ENCODE assay signal across 10 cellular contexts in the genomic region with DNA sequence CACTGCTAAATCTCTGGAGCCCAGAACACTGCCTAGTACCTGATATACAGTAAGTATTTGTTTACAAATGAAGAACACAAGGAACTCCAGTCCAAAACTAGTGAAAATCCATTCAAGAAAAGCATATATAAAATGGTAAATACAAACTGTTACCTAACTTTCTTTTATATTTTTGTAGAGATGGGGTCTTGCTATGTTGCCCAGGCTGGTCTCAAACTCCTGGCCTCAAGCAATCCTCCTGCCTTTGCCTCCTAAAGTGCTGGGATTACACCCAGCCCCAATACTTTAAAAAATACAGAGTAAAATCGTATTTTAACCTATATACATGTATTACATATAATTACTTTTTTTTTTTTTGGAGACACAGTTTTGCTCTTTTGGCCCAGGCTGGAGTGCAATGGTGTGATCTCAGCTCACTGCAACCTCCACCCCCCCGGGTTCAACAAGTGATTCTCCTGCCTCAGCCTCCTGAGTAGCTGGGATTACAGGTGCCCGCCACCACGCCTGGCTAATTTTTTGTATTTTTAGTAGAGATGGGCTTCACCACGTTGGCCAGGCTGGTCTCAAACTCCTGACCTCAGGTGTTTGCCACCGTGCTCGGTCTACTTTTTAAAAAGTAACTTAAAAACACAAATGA. TPM values are rescaled to one million over a fixed set of nuclear protein-coding genes. Genes with fewer than 3 reads are reported as not detected.
A peak's percentile ranks its signal among the peaks of the same experiment; 100 is the strongest.
DNase-seq lines count a peak whose midpoint lies in the region; ATAC-seq and TF ChIP-seq lines count a peak whose summit lies in the region.
"Not testable (repeated sequence)": the region's sequence is repeated elsewhere in the genome, so short reads cannot be mapped to it uniquely, and the experiment has no call there.
"Had no signal": no experiment of that assay in that cellular context is flagged by ENCODE, and none has a peak within 500 bp of the region (broad histone marks: within the 10 kb centered on the region; RNA-seq: fewer than 3 reads in every experiment).

No MANE protein-coding gene starts in this region.

- peak overlapping the region; percentile 76 to 93 (median 88); a peak in 21 of 22 replicates for H3K4me2 ChIP-seq in BLaER1 treated with 17β-estradiol and CSF1 and Interleukin-3, amounts not matched to agents 10 nM and 100 nM
- peak overlapping the region; percentile 93 for H3K4me2 ChIP-seq in PC-9
- peak overlapping the region; percentile 23 for H3K4me2 ChIP-seq in fibroblast of lung (ENCODE audit: extremely low read depth, insufficient read depth, low read length)

- H3K79me2 ChIP-seq in PC-9 (ENCODE audit: low read depth), result peaks cover 68% of the 10 kb centered on the region
- peaks cover 61% of the 10 kb centered on the region for H3K79me2 ChIP-seq in fibroblast of lung (ENCODE audit: control insufficient read depth, insufficient read depth, low read length)

- peaks cover 44 to 54% (median 50%) of the 10 kb centered on the region in 11 experiments for H3K36me3 ChIP-seq in BLaER1 treated with 17β-estradiol and CSF1 and Interleukin-3, amounts not matched to agents 10 nM and 100 nM
- H3K36me3 ChIP-seq in HEK293 (ENCODE audit: control insufficient read depth in 2 of 2, insufficient read depth in 1 of 2, low read length in 2 of 2) (peaks cover 30 to 49% of the 10 kb centered on the region in 2 experiments), PC-9 (ENCODE audit: low read depth) (peaks cover 46% of the 10 kb centered on the region)
- not testable (repeated sequence) for H3K36me3 ChIP-seq in fibroblast of lung (ENCODE audit: control insufficient read depth, insufficient read depth, low read length)

- TF ChIP-seq CTCF in HEK293 (tag by site-specific recombination; IDR thresholded peaks at IDR 0.05); PC-9 (conservative IDR thresholded peaks at IDR 0.05); activated CD8-positive, alpha-beta T cell treated with anti-CD3 and anti-CD28 coated beads for 36 hours (IDR thresholded peaks at IDR 0.05); fibroblast of lung (conservative IDR thresholded peaks at IDR 0.05 in 1 of 2, IDR thresholded peaks at IDR 0.05 in 1 of 2; ENCODE audit: low read depth in 1 of 2, low read length in 2 of 2): not testable (repeated sequence)

- H3K4me3 ChIP-seq in BLaER1 treated with 17β-estradiol and CSF1 and Interleukin-3, amounts not matched to agents 10 nM and 100 nM, result peak overlapping the region in 5 of 10 experiments; percentile 22 to 92 (median 87); a peak in 5 of 20 replicates
- not testable (repeated sequence) for H3K4me3 ChIP-seq in HEK293 (ENCODE audit: low read depth, low read length); fibroblast of lung (replicated peaks in 1 of 4; ENCODE audit: control extremely low read depth in 1 of 4, insufficient read depth in 1 of 4, low read depth in 3 of 4, low read length in 4 of 4)
- peak overlapping the region; percentile 4; the same call in 1 of the 2 replicates for H3K4me3 ChIP-seq in PC-9

- peak overlapping the region; percentile 96 for H3K4me3 Mint-ChIP-seq in activated CD8-positive, alpha-beta T cell treated with anti-CD3 and anti-CD28 coated beads for 36 hours
- peak overlapping the region; percentile 98 for H3K4me3 Mint-ChIP-seq in activated naive CD8-positive, alpha-beta T cell treated with anti-CD3 and anti-CD28 coated beads, Interleukin-2, amount 50 U/mL, for 24 hours
- H3K4me3 Mint-ChIP-seq in natural killer cell treated with Interleukin-12 subunit alpha and Interleukin-12 subunit beta and Interleukin-15 and Interleukin-18, amount 100 ng/mL, for 72 hours, result peak overlapping the region; percentile 76
- peak overlapping the region; percentile 62 for H3K4me3 Mint-ChIP-seq in stimulated activated memory B cell treated with anti-CD40 and anti-IgM and Interleukin-4, amounts not matched to agents 10 μg/mL and 1 μg/mL and 100 μg/mL, for 72 hours

- not testable (repeated sequence) for H3K27ac ChIP-seq in BLaER1 treated with 17β-estradiol and CSF1 and Interleukin-3, amounts not matched to agents 10 nM and 100 nM; HEK293 (ENCODE audit: extremely low read depth, low read depth, low read length); PC-9; fibroblast of lung (ENCODE audit: insufficient read depth, low read length)

- peaks cover 37% of the 10 kb centered on the region for H3K4me1 Mint-ChIP-seq in activated CD8-positive, alpha-beta T cell treated with anti-CD3 and anti-CD28 coated beads for 36 hours (ENCODE audit: low read depth)
- H3K4me1 Mint-ChIP-seq in activated naive CD8-positive, alpha-beta T cell treated with anti-CD3 and anti-CD28 coated beads, Interleukin-2, amount 50 U/mL, for 24 hours, result peaks cover 42% of the 10 kb centered on the region
- H3K4me1 Mint-ChIP-seq in natural killer cell treated with Interleukin-12 subunit alpha and Interleukin-12 subunit beta and Interleukin-15 and Interleukin-18, amount 100 ng/mL, for 72 hours (ENCODE audit: low read depth in 2 of 2), result peaks cover 24 to 35% of the 10 kb centered on the region in 2 donors
- H3K4me1 Mint-ChIP-seq in stimulated activated memory B cell treated with anti-CD40 and anti-IgM and Interleukin-4, amounts not matched to agents 10 μg/mL and 1 μg/mL and 100 μg/mL, for 72 hours, result peaks cover 24% of the 10 kb centered on the region

- H3K9me2 ChIP-seq in PC-9 (ENCODE audit: insufficient read depth), result not testable (repeated sequence)

- peaks cover 18% of the 10 kb centered on the region for H3F3A ChIP-seq in PC-9 (ENCODE audit: insufficient read depth, low read depth)

- H3K36me3 Mint-ChIP-seq in activated CD8-positive, alpha-beta T cell treated with anti-CD3 and anti-CD28 coated beads for 36 hours (ENCODE audit: low read depth), result peaks cover 37% of the 10 kb centered on the region
- H3K36me3 Mint-ChIP-seq in activated naive CD8-positive, alpha-beta T cell treated with anti-CD3 and anti-CD28 coated beads, Interleukin-2, amount 50 U/mL, for 24 hours (ENCODE audit: low read depth), result peaks cover 40% of the 10 kb centered on the region
- peaks cover 25% of the 10 kb centered on the region for H3K36me3 Mint-ChIP-seq in natural killer cell treated with Interleukin-12 subunit alpha and Interleukin-12 subunit beta and Interleukin-15 and Interleukin-18, amount 100 ng/mL, for 72 hours
- peaks cover 18% of the 10 kb centered on the region for H3K36me3 Mint-ChIP-seq in stimulated activated memory B cell treated with anti-CD40 and anti-IgM and Interleukin-4, amounts not matched to agents 10 μg/mL and 1 μg/mL and 100 μg/mL, for 72 hours

- intact Hi-C loops in PC-9 (cut with micrococcal nuclease; ENCODE audit: unreplicated experiment), result loop anchor here (10.0 kb wide), 1 partner anchor 780 kb away; no protein-coding TSS in a partner anchor
- intact Hi-C loops in activated CD8-positive, alpha-beta T cell treated with anti-CD3 and anti-CD28 coated beads for 36 hours (cut with micrococcal nuclease), result not testable (repeated sequence)

- H3K27me3 ChIP-seq in BLaER1 treated with 17β-estradiol and CSF1 and Interleukin-3, amounts not matched to agents 10 nM and 100 nM; PC-9 (ENCODE audit: insufficient read depth, low read depth); fibroblast of lung (ENCODE audit: control insufficient read depth, insufficient read depth, low read length): not testable (repeated sequence)

- DNase-seq in PC-9; activated CD8-positive, alpha-beta T cell treated with anti-CD3 and anti-CD28 coated beads for 36 hours; activated naive CD8-positive, alpha-beta T cell treated with anti-CD3 and anti-CD28 coated beads, Interleukin-2, amount 50 U/mL, for 24 hours; fibroblast of lung (ENCODE audit: low read depth in 2 of 2); natural killer cell treated with Interleukin-12 subunit alpha and Interleukin-12 subunit beta and Interleukin-15 and Interleukin-18, amount 100 ng/mL, for 72 hours (ENCODE audit: low spot score): not testable (repeated sequence)

- BruUV-seq in PC-9 (replicated peaks; lab: Mats Ljungman, UMichigan), result not testable (repeated sequence)

- H3K27ac Mint-ChIP-seq in activated CD8-positive, alpha-beta T cell treated with anti-CD3 and anti-CD28 coated beads for 36 hours, result peak overlapping the region; percentile 31
- not testable (repeated sequence) for H3K27ac Mint-ChIP-seq in activated naive CD8-positive, alpha-beta T cell treated with anti-CD3 and anti-CD28 coated beads, Interleukin-2, amount 50 U/mL, for 24 hours; stimulated activated memory B cell treated with anti-CD40 and anti-IgM and Interleukin-4, amounts not matched to agents 10 μg/mL and 1 μg/mL and 100 μg/mL, for 72 hours
- peak overlapping the region; percentile 81 to 98 for H3K27ac Mint-ChIP-seq in natural killer cell treated with Interleukin-12 subunit alpha and Interleukin-12 subunit beta and Interleukin-15 and Interleukin-18, amount 100 ng/mL, for 72 hours

- peak overlapping the region in 3 of 11 experiments; percentile 4 to 29 (median 25); a peak in 2 of 22 replicates for H3K9ac ChIP-seq in BLaER1 treated with 17β-estradiol and CSF1 and Interleukin-3, amounts not matched to agents 10 nM and 100 nM
- H3K9ac ChIP-seq in fibroblast of lung (ENCODE audit: insufficient read depth, low read length), result not testable (repeated sequence)

- POLR2A ChIA-PET in HEK293 (lab: Yijun Ruan, JAX); PC-9 (lab: Charles Lee; ENCODE audit: unreplicated experiment); activated CD8-positive, alpha-beta T cell treated with anti-CD3 and anti-CD28 coated beads for 36 hours (lab: Charles Lee): not testable (repeated sequence)

- CTCF ChIA-PET in HEK293 (lab: Yijun Ruan, JAX); activated CD8-positive, alpha-beta T cell treated with anti-CD3 and anti-CD28 coated beads for 36 hours (lab: Charles Lee): not testable (repeated sequence)
- CTCF ChIA-PET in PC-9 (lab: Charles Lee), result interaction anchor here (0.6 kb wide), 1 partner anchor 45 kb away, joined by 3 read pairs; no protein-coding TSS in a partner anchor

- not testable (repeated sequence) for H3K27me3 Mint-ChIP-seq in activated CD8-positive, alpha-beta T cell treated with anti-CD3 and anti-CD28 coated beads for 36 hours; activated naive CD8-positive, alpha-beta T cell treated with anti-CD3 and anti-CD28 coated beads, Interleukin-2, amount 50 U/mL, for 24 hours; natural killer cell treated with Interleukin-12 subunit alpha and Interleukin-12 subunit beta and Interleukin-15 and Interleukin-18, amount 100 ng/mL, for 72 hours; stimulated activated memory B cell treated with anti-CD40 and anti-IgM and Interleukin-4, amounts not matched to agents 10 μg/mL and 1 μg/mL and 100 μg/mL, for 72 hours

- H4K20me1 ChIP-seq in BLaER1 treated with 17β-estradiol and CSF1 and Interleukin-3, amounts not matched to agents 10 nM and 100 nM, result peaks cover 20 to 53% (median 46%) of the 10 kb centered on the region in 11 experiments; a peak in 20 of 22 replicates
- peaks cover 38% of the 10 kb centered on the region for H4K20me1 ChIP-seq in PC-9 (ENCODE audit: insufficient read depth)
- not testable (repeated sequence) for H4K20me1 ChIP-seq in fibroblast of lung (ENCODE audit: control insufficient read depth, extremely low read depth, insufficient read depth, low read length)

- H3K9me3 Mint-ChIP-seq in activated CD8-positive, alpha-beta T cell treated with anti-CD3 and anti-CD28 coated beads for 36 hours; activated naive CD8-positive, alpha-beta T cell treated with anti-CD3 and anti-CD28 coated beads, Interleukin-2, amount 50 U/mL, for 24 hours; natural killer cell treated with Interleukin-12 subunit alpha and Interleukin-12 subunit beta and Interleukin-15 and Interleukin-18, amount 100 ng/mL, for 72 hours; stimulated activated memory B cell treated with anti-CD40 and anti-IgM and Interleukin-4, amounts not matched to agents 10 μg/mL and 1 μg/mL and 100 μg/mL, for 72 hours: not testable (repeated sequence)

- not testable (repeated sequence) for H2AFZ ChIP-seq in PC-9; fibroblast of lung (ENCODE audit: low read length)

- not testable (repeated sequence) for ATAC-seq in activated CD8-positive, alpha-beta T cell treated with anti-CD3 and anti-CD28 coated beads for 36 hours; activated naive CD8-positive, alpha-beta T cell treated with anti-CD3 and anti-CD28 coated beads, Interleukin-2, amount 50 U/mL, for 24 hours; natural killer cell treated with Interleukin-12 subunit alpha and Interleukin-12 subunit beta and Interleukin-15 and Interleukin-18, amount 100 ng/mL, for 72 hours; stimulated activated memory B cell treated with anti-CD40 and anti-IgM and Interleukin-4, amounts not matched to agents 10 μg/mL and 1 μg/mL and 100 μg/mL, for 72 hours

- H3K9me3 ChIP-seq in BLaER1 treated with 17β-estradiol and CSF1 and Interleukin-3, amounts not matched to agents 10 nM and 100 nM (replicated peaks in 1 of 11); HEK293 (ENCODE audit: control insufficient read depth, insufficient read depth, low read depth, low read length); PC-9 (ENCODE audit: insufficient read depth, low read depth); fibroblast of lung (ENCODE audit: control insufficient read depth, insufficient read depth, low read depth, low read length): not testable (repeated sequence)

- peaks cover 19 to 33% (median 27%) of the 10 kb centered on the region in 10 experiments for H3K4me1 ChIP-seq in BLaER1 treated with 17β-estradiol and CSF1 and Interleukin-3, amounts not matched to agents 10 nM and 100 nM
- H3K4me1 ChIP-seq in HEK293 (ENCODE audit: control insufficient read depth, insufficient read depth, low read length); fibroblast of lung (ENCODE audit: control insufficient read depth, extremely low read depth, insufficient read depth, low read length): not testable (repeated sequence)
- H3K4me1 ChIP-seq in PC-9 (replicated peaks; ENCODE audit: insufficient read depth), result peaks cover 28% of the 10 kb centered on the region

RNA-seq across cellular contexts. Expression of a gene that starts 2.0 kb away (rescaled TPM):
- total RNA-seq in PC-9 (2021) (47.3 and 51.3 TPM in 2 replicates), fibroblast of lung (34.7 and 44.1 TPM in 2 replicates)
- 10 to 100 TPM; 52.3 to 53.7 TPM for total RNA-seq in activated CD8-positive, alpha-beta T cell treated with anti-CD3 and anti-CD28 coated beads for 36 hours
- polyA plus RNA-seq in fibroblast of lung, result 47.4 and 56.0 TPM in 2 replicates
- polyA plus RNA-seq in fibroblast of lung (2012), result 36.1 and 37.5 TPM in 2 replicates
- polyA minus RNA-seq in fibroblast of lung (ENCODE audit: low replicate concordance), result 6.2 and 9.3 TPM in 2 replicates
- 10 to 100 TPM; 45.3 to 49.5 TPM for total RNA-seq in natural killer cell treated with Interleukin-12 subunit alpha and Interleukin-12 subunit beta and Interleukin-15 and Interleukin-18, amount 100 ng/mL, for 72 hours

RNA-seq across cellular contexts. Expression of a gene that starts 11.2 kb away (rescaled TPM):
- total RNA-seq in PC-9 (2021) (not detected in 2 replicates), fibroblast of lung (under 0.01 TPM in 1 of 2 replicates, not detected in the other)
- 1 to 10 TPM in 1 of 2 experiments, under 1 TPM in 1; 0.65 to 1.2 TPM for total RNA-seq in activated CD8-positive, alpha-beta T cell treated with anti-CD3 and anti-CD28 coated beads for 36 hours
- not detected in 2 replicates for polyA plus RNA-seq in fibroblast of lung
- polyA plus RNA-seq in fibroblast of lung (2012), result 0.03 TPM in 1 of 2 replicates, not detected in the other
- polyA minus RNA-seq in fibroblast of lung (ENCODE audit: low replicate concordance), result not detected in 2 replicates
- not detected for total RNA-seq in natural killer cell treated with Interleukin-12 subunit alpha and Interleukin-12 subunit beta and Interleukin-15 and Interleukin-18, amount 100 ng/mL, for 72 hours
- total RNA-seq: H7 had no signal
- polyA plus RNA-seq: keratinocyte had no signal

Comparison
In these comparisons a context has a peak if more than half of its experiments do, and no peak if none do; other contexts are left out.
1. H3K4me2 ChIP-seq: peak in every context shown above with its lines; median percentile 93 in PC-9; 88 in BLaER1 treated with 17β-estradiol and CSF1 and Interleukin-3, amounts not matched to agents 10 nM and 100 nM; 23 in fibroblast of lung.